ENCODE assay signal across 11 cellular contexts in the genomic region with DNA sequence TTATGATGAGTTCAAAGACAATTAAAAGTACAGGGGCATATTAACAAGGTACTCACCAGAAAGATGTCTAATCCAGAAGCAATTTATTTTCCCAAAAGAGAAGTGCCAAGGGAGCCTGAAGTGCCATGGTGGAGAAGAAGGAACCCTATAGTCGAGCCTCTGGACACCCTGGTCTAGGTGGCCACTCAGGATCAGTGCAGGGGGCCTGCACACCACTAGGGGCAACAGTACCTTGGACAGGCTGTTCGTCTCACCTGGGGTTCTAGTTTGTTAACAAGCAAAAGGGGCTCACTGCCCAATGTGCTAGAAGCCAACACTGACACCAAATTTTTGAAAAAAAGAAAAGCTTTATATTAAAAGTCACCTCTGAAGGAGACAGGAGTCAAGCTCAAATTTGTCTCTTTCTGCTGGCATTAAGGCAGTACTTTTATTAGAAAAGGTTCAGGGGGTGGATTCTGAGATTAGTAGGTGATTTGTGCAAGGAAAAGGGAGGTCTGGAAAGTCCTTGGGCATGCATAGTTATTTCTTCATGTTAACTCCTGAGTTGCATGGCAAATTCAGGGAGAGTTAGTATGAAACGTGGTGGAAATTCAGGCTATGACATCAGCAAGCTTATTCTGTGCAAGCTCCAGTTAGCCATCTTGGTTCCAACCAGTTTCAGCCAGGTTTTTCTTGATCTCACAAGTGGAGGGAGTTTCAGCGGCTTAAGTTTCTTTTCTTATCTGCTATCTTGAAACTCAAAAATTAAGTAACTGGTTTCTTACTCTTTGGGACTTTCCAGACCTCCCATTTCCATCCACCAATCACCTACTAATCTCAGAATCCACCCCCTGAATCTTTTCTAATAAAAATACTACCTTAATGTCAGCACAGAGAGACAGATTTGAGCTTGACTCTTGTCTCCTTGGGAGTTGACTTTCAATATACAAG. TPM values are rescaled to one million over a fixed set of nuclear protein-coding genes. Genes with fewer than 3 reads are reported as not detected.
DNase-seq lines count a peak whose midpoint lies in the region; ATAC-seq and TF ChIP-seq lines count a peak whose summit lies in the region.
"Had no signal": no experiment of that assay in that cellular context is flagged by ENCODE, and none has a peak within 500 bp of the region (broad histone marks: within the 10 kb centered on the region; RNA-seq: fewer than 3 reads in every experiment).

No MANE protein-coding gene starts in this region.

- in situ Hi-C loops in KBM-7 (cut with MboI; ENCODE audit: low pct_unique_long_range_greater_than_20kb, low sequenced_read_pairs), result no loop called here

- TF ChIP-seq POLR2A in GM19099 (IDR thresholded peaks at IDR 0.05; ENCODE audit: extremely low read depth, insufficient read length, low read depth), result peak; percentile 47

- no peak overlapping the region for H3K4me2 ChIP-seq in Karpas-422 (ENCODE audit: low read depth, low read length, poor library complexity, severe bottlenecking)

- no peaks in the 10 kb centered on the region for H3K27me3 ChIP-seq in Karpas-422 (ENCODE audit: low read length)
- H3K27me3 ChIP-seq: thyroid gland had no signal

- H3K36me3 Mint-ChIP-seq in T-helper 17 cell (ENCODE audit: low read depth) (no peaks in the 10 kb centered on the region), CD14-positive monocyte (no peaks in the 10 kb centered on the region)

- H3K27ac ChIP-seq in Karpas-422 (ENCODE audit: low read length), result no peak overlapping the region
- H3K27ac ChIP-seq: thyroid gland had no signal

- H3K4me1 ChIP-seq in Karpas-422 (ENCODE audit: low read length), result no peaks in the 10 kb centered on the region
- H3K4me1 ChIP-seq: thyroid gland had no signal

- no peaks in the 10 kb centered on the region for H4K20me1 ChIP-seq in Karpas-422 (ENCODE audit: insufficient read depth, low read depth, low read length)

- no peaks in the 10 kb centered on the region for H3K79me2 ChIP-seq in Karpas-422 (ENCODE audit: low read length)

- H3K9ac ChIP-seq in Karpas-422 (ENCODE audit: low read length), result no peak overlapping the region

- H3K9me2 ChIP-seq in Karpas-422 (replicated peaks; ENCODE audit: insufficient read depth, low read length), result no peaks in the 10 kb centered on the region

- no peak for DNase-seq in T-helper 17 cell
- no peak for DNase-seq in stimulated activated naive CD4-positive, alpha-beta T cell (lab: John Stamatoyannopoulos, UW)
- DNase-seq in KBM-7, result no peak
- no peak for DNase-seq in Karpas-422
- no peak for DNase-seq in CD14-positive monocyte (ENCODE audit: low spot score)
- DNase-seq: NCI-H2107, thyroid gland had no signal

- H3K27ac Mint-ChIP-seq in T-helper 17 cell, result peak overlapping the region; percentile 19
- H3K27ac Mint-ChIP-seq in CD14-positive monocyte, result peak overlapping the region in 1 of 7 donors; percentile 15

- intact Hi-C loops in CD14-positive monocyte (cut with micrococcal nuclease), result no loop called here

- H3K9me3 Mint-ChIP-seq in CD14-positive monocyte, result peaks cover 0 to 2% (median 0%) of the 10 kb centered on the region in 7 donors

- no peaks in the 10 kb centered on the region for H3K9me3 ChIP-seq in T-helper 17 cell (ENCODE audit: control insufficient read depth, low read length, poor library complexity, severe bottlenecking)
- no peaks in the 10 kb centered on the region for H3K9me3 ChIP-seq in Karpas-422 (ENCODE audit: low read length)
- H3K9me3 ChIP-seq: thyroid gland had no signal

- ATAC-seq in HG02870 (IDR thresholded peaks at IDR 0.05; ENCODE audit: unreplicated experiment) (peak; percentile 65), T-helper 17 cell (peak; percentile 61)

- H3K4me3 Mint-ChIP-seq in T-helper 17 cell (no peak overlapping the region), CD14-positive monocyte (no peak overlapping the region)

- H3K4me1 Mint-ChIP-seq in T-helper 17 cell (peaks cover 6% of the 10 kb centered on the region), CD14-positive monocyte (peaks cover 19% of the 10 kb centered on the region)

- TF ChIP-seq CTCF in GM12872 (IDR thresholded peaks at IDR 0.05; ENCODE audit: insufficient read depth, low read depth, low read length) (peak; percentile 77), CD14-positive monocyte (IDR thresholded peaks at IDR 0.05) (no peak)

- no peak overlapping the region for H3K4me3 ChIP-seq in Karpas-422 (ENCODE audit: low read length)
- H3K4me3 ChIP-seq: thyroid gland had no signal

- no peak overlapping the region for H2AFZ ChIP-seq in Karpas-422 (ENCODE audit: low read length)

- no peaks in the 10 kb centered on the region for H3K36me3 ChIP-seq in Karpas-422 (ENCODE audit: insufficient read depth, low read length)
- H3K36me3 ChIP-seq: thyroid gland had no signal

- H3K27me3 Mint-ChIP-seq in T-helper 17 cell (peaks cover 16% of the 10 kb centered on the region), CD14-positive monocyte (ENCODE audit: low read depth in 3 of 3) (peaks cover 0 to 5% (median 3%) of the 10 kb centered on the region in 3 donors)

RNA-seq across cellular contexts. Expression of a gene that starts 0.9 kb away (rescaled TPM):
- not detected for total RNA-seq in T-helper 17 cell
- total RNA-seq in Karpas-422 (2014; rRNA removed; shearing (Covaris generic); ENCODE audit: low replicate concordance), result not detected in 2 replicates
- polyA plus RNA-seq in CD14-positive monocyte, result not detected
- total RNA-seq: chondrocyte had no signal
